In genomic region chr10:113158183-113158582, GRCh38 we compare ENCODE assay signal across 1 cellular context.
TF ChIP-seq lines count a peak whose summit lies in the region.

No MANE protein-coding gene starts in this region.

TF ChIP-seq in GM23338, 12 proteins besides CTCF, POLR2A, EP300 and RAD21 (continued from another document):
- no peak for TF ChIP-seq ZNF462 (CRISPR knock-in tag; IDR thresholded peaks at IDR 0.05)
- no peak for TF ChIP-seq EZH2phosphoT487 (IDR thresholded peaks at IDR 0.05; ENCODE audit: unreplicated experiment)
- no peak for TF ChIP-seq JUNB (IDR thresholded peaks at IDR 0.05; ENCODE audit: unreplicated experiment)
